ENCODE assay signal across 1 cellular context in genomic region chr2:221166283-221166682, GRCh38.
TF ChIP-seq lines count a peak whose summit lies in the region.

No MANE protein-coding gene starts in this region.

TF ChIP-seq in IMR-90, 13 proteins besides CTCF, POLR2A, EP300 and RAD21 (continued from another document):
- TF ChIP-seq CHD1 (IDR thresholded peaks at IDR 0.05; ENCODE audit: low read depth, low read length) (no peak), RCOR1 (IDR thresholded peaks at IDR 0.05; ENCODE audit: insufficient replicate concordance, low read length) (no peak), MXI1 (IDR thresholded peaks at IDR 0.05; ENCODE audit: borderline replicate concordance, low read depth, low read length) (no peak), MAFK (IDR thresholded peaks at IDR 0.05; ENCODE audit: low read depth, low read length) (no peak)
TF ChIP-seq in IMR-90: peak in this region for 0.
